23 cellular contexts compared by ENCODE assay signal in the genomic region with DNA sequence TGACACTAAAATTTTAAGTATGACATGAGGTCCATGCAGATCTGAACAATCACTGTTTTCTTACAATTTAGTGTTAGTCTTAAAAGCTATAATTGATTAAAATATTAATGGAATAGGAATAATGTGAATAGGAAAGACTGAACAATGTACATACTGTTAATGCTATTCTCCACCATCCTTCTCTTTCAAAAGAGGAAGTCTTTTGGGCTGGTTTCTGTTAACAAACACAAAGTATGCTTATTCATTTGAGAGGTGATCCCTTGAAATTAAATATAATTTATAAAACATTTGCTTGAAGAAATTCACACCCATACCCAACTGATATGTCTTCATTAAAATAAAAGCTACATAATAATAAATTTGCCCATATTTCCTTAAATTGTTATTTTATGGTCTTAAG. TPM values are rescaled to one million over a fixed set of nuclear protein-coding genes. Genes with fewer than 3 reads are reported as not detected.
"Had no signal": no experiment of that assay in that cellular context is flagged by ENCODE, and none has a peak within 500 bp of the region (broad histone marks: within the 10 kb centered on the region; RNA-seq: fewer than 3 reads in every experiment).

No MANE protein-coding gene starts in this region.

- H3K4me1 ChIP-seq: gastrocnemius medialis, lower lobe of right lung, prostate gland, right atrium auricular region, suprapubic skin, vagina had no signal

- DNase-seq: dorsolateral prefrontal cortex; effector CD4-positive, alpha-beta T cell; foreskin fibroblast; gastrocnemius medialis; head of caudate nucleus; left ventricle myocardium superior; lower lobe of right lung; naive thymus-derived CD8-positive, alpha-beta T cell; nephron progenitor cell; nucleus accumbens; stimulated activated CD4-positive, alpha-beta T cell treated with anti-CD3 and anti-CD28 coated beads, Interleukin-12 subunit alpha, Interleukin-12 subunit beta, amount 100 ng/mL, for 4 hours; stimulated activated CD4-positive, alpha-beta T cell treated with anti-CD3 and anti-CD28 coated beads, Interleukin-1b, Interleukin-23, amount 100 ng/mL, for 48 hours; stimulated activated CD4-positive, alpha-beta T cell treated with anti-CD3 and anti-CD28 coated beads, Interleukin-4, amount 100 ng/mL, for 1 hour; stimulated activated CD8-positive, alpha-beta memory T cell treated with anti-CD3 and anti-CD28 coated beads, Interleukin-4, amount 100 ng/mL, for 48 hours; stimulated activated naive CD4-positive, alpha-beta T cell; stimulated activated naive CD8-positive, alpha-beta T cell treated with anti-CD3 and anti-CD28 coated beads, Interleukin-15, amount 100 ng/mL, for 72 hours; transverse colon had no signal

- H3K4me2 ChIP-seq: smooth muscle cell had no signal

- H3K4me3 ChIP-seq: dorsolateral prefrontal cortex, gastrocnemius medialis, lower lobe of right lung, prostate gland, right atrium auricular region, smooth muscle cell, suprapubic skin, transverse colon, vagina had no signal

- H3K27me3 ChIP-seq: dorsolateral prefrontal cortex, gastrocnemius medialis, right atrium auricular region, suprapubic skin, transverse colon, vagina had no signal

- H3K9me3 ChIP-seq: gastrocnemius medialis, lower lobe of right lung, prostate gland, right atrium auricular region, suprapubic skin, transverse colon, vagina had no signal

- H3K36me3 ChIP-seq: prostate gland had no signal

- H3K27ac ChIP-seq: dorsolateral prefrontal cortex, epithelial cell of prostate, gastrocnemius medialis, lower lobe of right lung, prostate gland, right atrium auricular region, suprapubic skin, transverse colon, vagina had no signal

RNA-seq across cellular contexts. Expression of gene STPG4, which starts 2.3 kb away (rescaled TPM):
- polyA plus RNA-seq: naive thymus-derived CD8-positive, alpha-beta T cell; smooth muscle cell had no signal
